ENCODE assay signal across 8 cellular contexts in genomic region chr3:58041826-58042324, GRCh38. TPM values are rescaled to one million over a fixed set of nuclear protein-coding genes. Genes with fewer than 3 reads are reported as not detected.
DNase-seq lines count a peak whose midpoint lies in the region; ATAC-seq and TF ChIP-seq lines count a peak whose summit lies in the region.

No MANE protein-coding gene starts in this region.

- peaks cover 3% of the 10 kb centered on the region for H3K27me3 Mint-ChIP-seq in nephron progenitor cell (ENCODE audit: low read depth, poor library complexity)

- TF ChIP-seq CTCF in left ventricle myocardium inferior (IDR thresholded peaks at IDR 0.05; ENCODE audit: borderline replicate concordance): no peak
- TF ChIP-seq CTCF in adrenal gland (IDR thresholded peaks at IDR 0.05): no peak
- TF ChIP-seq CTCF in nephron progenitor cell (IDR thresholded peaks at IDR 0.05): no peak

- peak overlapping the region; percentile 33 for H3K27ac ChIP-seq in left ventricle myocardium inferior (replicated peaks)
- peak overlapping the region in 4 of 5 donors; percentile 6 to 64 (median 42) for H3K27ac ChIP-seq in adrenal gland

- H3K4me1 ChIP-seq in left ventricle myocardium inferior (peaks cover 66% of the 10 kb centered on the region), adrenal gland (replicated peaks in 1 of 2) (peaks cover 5 to 39% of the 10 kb centered on the region in 2 donors)

- H3K36me3 Mint-ChIP-seq in nephron progenitor cell (ENCODE audit: low read depth): peaks cover 12% of the 10 kb centered on the region

- intact Hi-C loops in left ventricle myocardium inferior (cut with micrococcal nuclease) (no loop called here), cardiac septum (cut with DNase I) (no loop called here), adrenal gland (cut with DNase I) (no loop called here)

- no peak for DNase-seq in left ventricle myocardium inferior
- no peak for DNase-seq in cardiac septum (ENCODE audit: low spot score)
- DNase-seq in adrenal gland: no peak
- no peak for DNase-seq in nephron progenitor cell
- DNase-seq in NCI-H1417 (lab: John Stamatoyannopoulos, UW): no peak
- no peak for DNase-seq in DMS153 (lab: John Stamatoyannopoulos, UW)
- DNase-seq in activated CD4-positive, alpha-beta T cell treated with anti-CD3 and anti-CD28 coated beads for 1 hour: no peak

- H3K4me3 ChIP-seq in left ventricle myocardium inferior: no peak overlapping the region
- H3K4me3 ChIP-seq in adrenal gland: no peak overlapping the region

- peak; percentile 76 for ATAC-seq in HG03139 (IDR thresholded peaks at IDR 0.05; ENCODE audit: unreplicated experiment)

- no peak overlapping the region for H3K4me3 Mint-ChIP-seq in nephron progenitor cell

- 79 to 89% (median 88%) methylated on average over 2 of the region's 2 CpGs for WGBS in adrenal gland, 4 donors

- peaks cover 85% of the 10 kb centered on the region for H3K4me1 Mint-ChIP-seq in nephron progenitor cell

- H3K9me3 Mint-ChIP-seq in nephron progenitor cell: no peaks in the 10 kb centered on the region

- H3K27ac Mint-ChIP-seq in nephron progenitor cell: peak overlapping the region; percentile 90

- H3K27me3 ChIP-seq in left ventricle myocardium inferior (ENCODE audit: low read depth) (no peaks in the 10 kb centered on the region), adrenal gland (no peaks in the 10 kb centered on the region)

- no peaks in the 10 kb centered on the region for H3K36me3 ChIP-seq in left ventricle myocardium inferior
- H3K36me3 ChIP-seq in adrenal gland (replicated peaks in 1 of 2): no peaks in the 10 kb centered on the region

- H3K9me3 ChIP-seq in left ventricle myocardium inferior (replicated peaks) (no peaks in the 10 kb centered on the region), adrenal gland (replicated peaks in 1 of 3) (no peaks in the 10 kb centered on the region)

- no peak for TF ChIP-seq POLR2A in adrenal gland (IDR thresholded peaks at IDR 0.05)

RNA-seq across cellular contexts. Expression of gene FLNB, which starts 33.7 kb away (rescaled TPM):
- total RNA-seq in left ventricle myocardium inferior (34.8 TPM), cardiac septum (58.1 TPM), adrenal gland (100 to 1,000 TPM in 6 of 8 donors, 10 to 100 TPM in 2; 84.6 to 278 (median 120) TPM)
- polyA plus RNA-seq in adrenal gland: 100 to 1,000 TPM in 2 of 3 donors, 10 to 100 TPM in 1; 94.9 to 174 (median 138) TPM
